In genomic region chr7:131109757-131110293, GRCh38 we compare ENCODE assay signal across 1 cellular context.
TF ChIP-seq lines count a peak whose summit lies in the region.

No MANE protein-coding gene starts in this region.

TF ChIP-seq in K562, 482 proteins besides CTCF, POLR2A, EP300 and RAD21 (continued from another document and continues in another):
- no peak for TF ChIP-seq HOMEZ (CRISPR knock-in tag; IDR thresholded peaks at IDR 0.05)
- TF ChIP-seq ZBTB11 (CRISPR knock-in tag; IDR thresholded peaks at IDR 0.05): peak in 1 of 3 experiments; percentile 54; a peak in 1 of 6 replicates
- no peak for TF ChIP-seq THRAP3 (IDR thresholded peaks at IDR 0.05; ENCODE audit: borderline replicate concordance)
- no peak for TF ChIP-seq SLC30A9 (CRISPR knock-in tag; IDR thresholded peaks at IDR 0.05)
- TF ChIP-seq ATF6 (CRISPR knock-in tag; IDR thresholded peaks at IDR 0.05): peak; percentile 62; the same call in 1 of the 2 replicates
- peak; percentile 97 for TF ChIP-seq VEZF1 (CRISPR knock-in tag; IDR thresholded peaks at IDR 0.05)
- TF ChIP-seq IFI16 (CRISPR knock-in tag; IDR thresholded peaks at IDR 0.05): no peak
- TF ChIP-seq NEUROD1 (IDR thresholded peaks at IDR 0.05; ENCODE audit: borderline replicate concordance, low read depth, low read length, partially characterized antibody): peak; percentile 63
- no peak for TF ChIP-seq GABPB2 (CRISPR knock-in tag; conservative IDR thresholded peaks at IDR 0.05)
- peak; percentile 24 for TF ChIP-seq SMAD1 (IDR thresholded peaks at IDR 0.05; ENCODE audit: low read depth, low read length, partially characterized antibody)
- no peak for TF ChIP-seq IRF9 (tag; IDR thresholded peaks at IDR 0.05)
- TF ChIP-seq TAL1 (IDR thresholded peaks at IDR 0.05): no peak
- no peak for TF ChIP-seq NFYB (IDR thresholded peaks at IDR 0.05; ENCODE audit: extremely low read depth, insufficient read length)
- 0 out of 2 replicates have a peak, but pooled peaks have one; percentile 62 for TF ChIP-seq ERF (CRISPR knock-in tag; IDR thresholded peaks at IDR 0.05)
- TF ChIP-seq PYGO2 (tag; IDR thresholded peaks at IDR 0.05): no peak
- TF ChIP-seq E2F6 (IDR thresholded peaks at IDR 0.05; ENCODE audit: borderline replicate concordance in 1 of 2, extremely low read depth in 1 of 2, insufficient read depth in 1 of 2, insufficient read length in 1 of 2, low read depth in 1 of 2, low read length in 1 of 2, poor library complexity in 1 of 2, severe bottlenecking in 1 of 2): peak in 1 of 2 experiments; percentile 19
- TF ChIP-seq KAT2B (IDR thresholded peaks at IDR 0.05; ENCODE audit: low read depth, low read length): no peak
- TF ChIP-seq FOXO4 (CRISPR knock-in tag; IDR thresholded peaks at IDR 0.05): no peak
- no peak for TF ChIP-seq ATF3 (IDR thresholded peaks at IDR 0.05)
- TF ChIP-seq ATF3 (CRISPR knock-in tag; conservative IDR thresholded peaks at IDR 0.05): no peak
- no peak for TF ChIP-seq ZNF57 (CRISPR knock-in tag; IDR thresholded peaks at IDR 0.05)
- TF ChIP-seq MAFF (IDR thresholded peaks at IDR 0.05; ENCODE audit: low read length): peak; percentile 48; the same call in 1 of the 2 replicates
- TF ChIP-seq SAFB2 (IDR thresholded peaks at IDR 0.05; ENCODE audit: borderline replicate concordance, low read depth, low read length, severe bottlenecking): no peak
- peak; percentile 56 for TF ChIP-seq RBBP5 (IDR thresholded peaks at IDR 0.05; ENCODE audit: borderline replicate concordance, insufficient read depth, low read length, poor library complexity, severe bottlenecking)
- 0 out of 2 replicates have a peak, but pooled peaks have one; percentile 19 for TF ChIP-seq ZNF324 (CRISPR knock-in tag; IDR thresholded peaks at IDR 0.05)
- TF ChIP-seq ZNF140 (CRISPR knock-in tag; IDR thresholded peaks at IDR 0.05): no peak
- no peak for TF ChIP-seq THRB (CRISPR knock-in tag; conservative IDR thresholded peaks at IDR 0.05)
- TF ChIP-seq REST (CRISPR knock-in tag; IDR thresholded peaks at IDR 0.05; ENCODE audit: low read depth): no peak
- no peak for TF ChIP-seq THRA (IDR thresholded peaks at IDR 0.05)
- TF ChIP-seq CAMTA2 (CRISPR knock-in tag; conservative IDR thresholded peaks at IDR 0.05): no peak
- no peak for TF ChIP-seq FOXK1 (CRISPR knock-in tag; IDR thresholded peaks at IDR 0.05; ENCODE audit: borderline replicate concordance)
- peak; percentile 99 for TF ChIP-seq C11orf30 (IDR thresholded peaks at IDR 0.05; ENCODE audit: low read depth)
- TF ChIP-seq TBL1XR1 (IDR thresholded peaks at IDR 0.05; ENCODE audit: low read length in 2 of 2): no peak
- TF ChIP-seq BDP1 (IDR thresholded peaks at IDR 0.05; ENCODE audit: insufficient read depth, insufficient read length): no peak
- TF ChIP-seq FOXP4 (CRISPR knock-in tag; IDR thresholded peaks at IDR 0.05; ENCODE audit: borderline replicate concordance): no peak
- TF ChIP-seq NCOA6 (IDR thresholded peaks at IDR 0.05): no peak
- no peak; the same call in 1 of the 2 replicates for TF ChIP-seq ZNF766 (CRISPR knock-in tag; conservative IDR thresholded peaks at IDR 0.05)
